ENCODE assay signal across 22 cellular contexts in genomic region chr1:58936973-58937372, GRCh38.
"Had no signal": no experiment of that assay in that cellular context is flagged by ENCODE, and none has a peak within 500 bp of the region (broad histone marks: within the 10 kb centered on the region; RNA-seq: fewer than 3 reads in every experiment).

No MANE protein-coding gene starts in this region.

- H3K4me3 Mint-ChIP-seq: endodermal cell; naive thymus-derived CD8-positive, alpha-beta T cell; type B pancreatic cell had no signal

- H3K9me3 ChIP-seq: heart right ventricle, mucosa of descending colon, neutrophil, prostate gland, right lobe of liver, spleen had no signal

- DNase-seq: effector CD4-positive, alpha-beta T cell; endodermal cell; heart right ventricle; hypothalamus; mucosa of descending colon; naive thymus-derived CD8-positive, alpha-beta T cell; right lobe of liver; spleen; stimulated activated CD4-positive, alpha-beta T cell treated with anti-CD3 and anti-CD28 coated beads, Interleukin-15, amount 100 ng/mL, for 24 hours; stimulated activated CD4-positive, alpha-beta T cell treated with anti-CD3 and anti-CD28 coated beads, Interleukin-1b, Interleukin-23, amount 100 ng/mL, for 48 hours; stimulated activated CD4-positive, alpha-beta T cell treated with anti-CD3 and anti-CD28 coated beads, Interleukin-4, amount 100 ng/mL, for 24 hours; stimulated activated naive CD4-positive, alpha-beta T cell had no signal

- H3K36me3 Mint-ChIP-seq: naive thymus-derived CD8-positive, alpha-beta T cell had no signal

- H3K27me3 Mint-ChIP-seq: naive thymus-derived CD8-positive, alpha-beta T cell had no signal

- H3K27ac Mint-ChIP-seq: endodermal cell, type B pancreatic cell had no signal

- H3K27ac ChIP-seq: heart right ventricle, neutrophil, parathyroid adenoma, prostate gland, right lobe of liver, spleen had no signal

- H2AFZ ChIP-seq: parathyroid adenoma had no signal

- H3K27me3 ChIP-seq: heart right ventricle, right lobe of liver, spleen had no signal

- ATAC-seq: heart right ventricle; left lobe of liver; mucosa of descending colon; naive thymus-derived CD8-positive, alpha-beta T cell; right lobe of liver had no signal

- H3K79me2 ChIP-seq: parathyroid adenoma had no signal

- FAIRE-seq: colon, endothelial cell of umbilical vein, frontal cortex, islet of Langerhans, urothelium cell line had no signal

- H3K9me3 Mint-ChIP-seq: endodermal cell had no signal

- H3K36me3 ChIP-seq: heart right ventricle, neutrophil, prostate gland, right lobe of liver, spleen had no signal

- H3K4me3 ChIP-seq: heart right ventricle, mucosa of descending colon, prostate gland, right lobe of liver, spleen had no signal
